In genomic region chr11:62575156-62575555, GRCh38 we compare ENCODE assay signal across 8 cellular contexts. TPM values are rescaled to one million over a fixed set of nuclear protein-coding genes. Genes with fewer than 3 reads are reported as not detected.
DNase-seq lines count a peak whose midpoint lies in the region; ATAC-seq and TF ChIP-seq lines count a peak whose summit lies in the region.

No MANE protein-coding gene starts in this region.

- peaks cover 34% of the 10 kb centered on the region for H3K4me1 Mint-ChIP-seq in activated CD4-positive, alpha-beta T cell treated with anti-CD3 and anti-CD28 coated beads, Interleukin-2, amount 10 ng/mL, durations not matched to agents 24 days and 14 days

- H3K27ac ChIP-seq in adrenal gland, result peak overlapping the region in 4 of 5 donors; percentile 71 to 98 (median 88)
- peak overlapping the region in 2 of 3 donors; percentile 94 to 100 for H3K27ac ChIP-seq in thyroid gland

- H3K9me3 ChIP-seq in adrenal gland (replicated peaks in 1 of 3) (no peaks in the 10 kb centered on the region), thyroid gland (no peaks in the 10 kb centered on the region)

- peak overlapping the region; percentile 96 for H3K27ac Mint-ChIP-seq in activated CD4-positive, alpha-beta T cell treated with anti-CD3 and anti-CD28 coated beads, Interleukin-2, amount 10 ng/mL, durations not matched to agents 24 days and 14 days

- H3K36me3 Mint-ChIP-seq in activated CD4-positive, alpha-beta T cell treated with anti-CD3 and anti-CD28 coated beads, Interleukin-2, amount 10 ng/mL, durations not matched to agents 24 days and 14 days (ENCODE audit: low read depth), result peaks cover 64% of the 10 kb centered on the region

- TF ChIP-seq CTCF in adrenal gland (IDR thresholded peaks at IDR 0.05) (no peak), kidney epithelial cell (IDR thresholded peaks at IDR 0.05; ENCODE audit: insufficient read depth, low read length, poor library complexity, severe bottlenecking) (no peak), thyroid gland (IDR thresholded peaks at IDR 0.05) (no peak)

- H3K4me3 Mint-ChIP-seq in activated CD4-positive, alpha-beta T cell treated with anti-CD3 and anti-CD28 coated beads, Interleukin-2, amount 10 ng/mL, durations not matched to agents 24 days and 14 days, result peak overlapping the region; percentile 96

- intact Hi-C loops in activated CD4-positive, alpha-beta T cell treated with anti-CD3 and anti-CD28 coated beads, Interleukin-2, amount 10 ng/mL, durations not matched to agents 24 days and 14 days (cut with micrococcal nuclease), result no loop called here
- intact Hi-C loops in adrenal gland (cut with DNase I), result no loop called here
- intact Hi-C loops in thyroid gland (cut with DNase I), result no loop called here

- H3K4me3 ChIP-seq in adrenal gland, result peak overlapping the region in 1 of 4 donors; percentile 54
- H3K4me3 ChIP-seq in kidney epithelial cell (ENCODE audit: low read depth, low read length), result peak overlapping the region; percentile 49
- H3K4me3 ChIP-seq in thyroid gland (replicated peaks in 1 of 3), result peak overlapping the region in 1 of 3 donors; percentile 47

- WGBS in adrenal gland, 4 donors, result 39 to 55% (median 50%) methylated on average over 13 to 17 of the region's 17 CpGs
- 71 to 76% methylated on average over 15 to 17 of the region's 17 CpGs for WGBS in thyroid gland, 2 donors

- ATAC-seq in HG03108 (IDR thresholded peaks at IDR 0.05; ENCODE audit: unreplicated experiment), result no peak

- H3K9me3 Mint-ChIP-seq in activated CD4-positive, alpha-beta T cell treated with anti-CD3 and anti-CD28 coated beads, Interleukin-2, amount 10 ng/mL, durations not matched to agents 24 days and 14 days, result no peaks in the 10 kb centered on the region

- H3K36me3 ChIP-seq in adrenal gland (replicated peaks in 1 of 2) (peaks cover 0 to 58% of the 10 kb centered on the region in 2 donors), kidney epithelial cell (ENCODE audit: control insufficient read depth, insufficient read depth, low read length) (peaks cover 6% of the 10 kb centered on the region), thyroid gland (peaks cover 27 to 33% of the 10 kb centered on the region in 2 donors)

- TF ChIP-seq POLR2A in adrenal gland (IDR thresholded peaks at IDR 0.05), result no peak
- TF ChIP-seq POLR2A in thyroid gland (IDR thresholded peaks at IDR 0.05), result no peak

- no peaks in the 10 kb centered on the region for H3K27me3 ChIP-seq in adrenal gland
- no peaks in the 10 kb centered on the region for H3K27me3 ChIP-seq in kidney epithelial cell (ENCODE audit: control insufficient read depth, insufficient read depth, low read length)
- H3K27me3 ChIP-seq in thyroid gland, result no peaks in the 10 kb centered on the region

- no peaks in the 10 kb centered on the region for H3K27me3 Mint-ChIP-seq in activated CD4-positive, alpha-beta T cell treated with anti-CD3 and anti-CD28 coated beads, Interleukin-2, amount 10 ng/mL, durations not matched to agents 24 days and 14 days

- DNase-seq in activated CD4-positive, alpha-beta T cell treated with anti-CD3 and anti-CD28 coated beads, Interleukin-2, amount 10 ng/mL, durations not matched to agents 24 days and 14 days, result peak; percentile 67
- no peak for DNase-seq in activated CD4-positive, alpha-beta T cell treated with anti-CD3 and anti-CD28 coated beads, Interleukin-2, amount 50 U/mL, for 1 hour
- DNase-seq in adrenal gland (no peak), kidney epithelial cell (ENCODE audit: low read depth) (no peak), thyroid gland (no peak), AG08396 (ENCODE audit: low spot score) (no peak)
- no peak for DNase-seq in stimulated activated CD4-positive, alpha-beta T cell treated with anti-CD3 and anti-CD28 coated beads, Interleukin-2, amount 100 ng/mL, for 24 hours

- peaks cover 13 to 38% of the 10 kb centered on the region in 2 donors for H3K4me1 ChIP-seq in adrenal gland (replicated peaks in 1 of 2)
- H3K4me1 ChIP-seq in thyroid gland, result peaks cover 11 to 29% of the 10 kb centered on the region in 2 donors

RNA-seq across cellular contexts. Expression of gene EEF1G, which starts 1.5 kb away (rescaled TPM):
- total RNA-seq in activated CD4-positive, alpha-beta T cell treated with anti-CD3 and anti-CD28 coated beads, Interleukin-2, amount 10 ng/mL, durations not matched to agents 24 days and 14 days, result 1,271 and 1,309 TPM in 2 replicates
- total RNA-seq in adrenal gland, result 1,000 to 10,000 TPM in 6 of 8 donors, 100 to 1,000 TPM in 2; 943 to 1,585 (median 1,183) TPM
- 1,000 to 10,000 TPM in 1 of 3 donors, 100 to 1,000 TPM in 2; 646 to 1,257 (median 934) TPM for polyA plus RNA-seq in adrenal gland
- total RNA-seq in kidney epithelial cell, result 2,411 and 2,583 TPM in 2 replicates
- total RNA-seq in thyroid gland, result 1,000 to 10,000 TPM; 1,334 to 1,814 (median 1,607) TPM

RNA-seq across cellular contexts. Expression of gene TUT1, which starts 16.2 kb away (rescaled TPM):
- total RNA-seq in activated CD4-positive, alpha-beta T cell treated with anti-CD3 and anti-CD28 coated beads, Interleukin-2, amount 10 ng/mL, durations not matched to agents 24 days and 14 days, result 45.3 and 50.9 TPM in 2 replicates
- total RNA-seq in adrenal gland, result 10 to 100 TPM in 7 of 8 donors, 1 to 10 TPM in 1; 7.0 to 32.4 (median 15.5) TPM
- polyA plus RNA-seq in adrenal gland, result 10 to 100 TPM in 2 of 3 donors, 1 to 10 TPM in 1; 9.4 to 67.6 (median 34.0) TPM
- 15.0 and 15.2 TPM in 2 replicates for total RNA-seq in kidney epithelial cell
- 10 to 100 TPM; 13.7 to 20.0 (median 16.1) TPM for total RNA-seq in thyroid gland

RNA-seq across cellular contexts. Expression of gene MTA2, which starts 26.5 kb away (rescaled TPM):
- 219 and 220 TPM in 2 replicates for total RNA-seq in activated CD4-positive, alpha-beta T cell treated with anti-CD3 and anti-CD28 coated beads, Interleukin-2, amount 10 ng/mL, durations not matched to agents 24 days and 14 days
- total RNA-seq in adrenal gland (10 to 100 TPM; 66.9 to 97.3 (median 74.3) TPM), kidney epithelial cell (136 and 137 TPM in 2 replicates), thyroid gland (10 to 100 TPM; 65.3 to 76.7 (median 70.7) TPM)
- polyA plus RNA-seq in adrenal gland, result 10 to 100 TPM; 66.5 to 82.4 (median 73.5) TPM

RNA-seq across cellular contexts. Expression of gene AHNAK, which starts 28.6 kb away (rescaled TPM):
- total RNA-seq in activated CD4-positive, alpha-beta T cell treated with anti-CD3 and anti-CD28 coated beads, Interleukin-2, amount 10 ng/mL, durations not matched to agents 24 days and 14 days, result 88.8 and 91.5 TPM in 2 replicates
- 100 to 1,000 TPM; 121 to 307 (median 204) TPM for total RNA-seq in adrenal gland
- polyA plus RNA-seq in adrenal gland, result 10 to 100 TPM; 32.0 to 35.4 (median 32.7) TPM
- 224 and 226 TPM in 2 replicates for total RNA-seq in kidney epithelial cell
- 100 to 1,000 TPM; 227 to 400 (median 288) TPM for total RNA-seq in thyroid gland

RNA-seq across cellular contexts. Expression of gene EML3, which starts 37.4 kb away (rescaled TPM):
- total RNA-seq in activated CD4-positive, alpha-beta T cell treated with anti-CD3 and anti-CD28 coated beads, Interleukin-2, amount 10 ng/mL, durations not matched to agents 24 days and 14 days, result 161 and 166 TPM in 2 replicates
- total RNA-seq in adrenal gland (10 to 100 TPM; 14.2 to 97.9 (median 36.3) TPM), kidney epithelial cell (20.9 and 21.1 TPM in 2 replicates), thyroid gland (10 to 100 TPM; 28.3 to 58.0 (median 46.6) TPM)
- polyA plus RNA-seq in adrenal gland, result 100 to 1,000 TPM in 2 of 3 donors, 1 to 10 TPM in 1; 9.7 to 198 (median 139) TPM
